Comparison of ENCODE assay signal across 8 cellular contexts in the genomic region with DNA sequence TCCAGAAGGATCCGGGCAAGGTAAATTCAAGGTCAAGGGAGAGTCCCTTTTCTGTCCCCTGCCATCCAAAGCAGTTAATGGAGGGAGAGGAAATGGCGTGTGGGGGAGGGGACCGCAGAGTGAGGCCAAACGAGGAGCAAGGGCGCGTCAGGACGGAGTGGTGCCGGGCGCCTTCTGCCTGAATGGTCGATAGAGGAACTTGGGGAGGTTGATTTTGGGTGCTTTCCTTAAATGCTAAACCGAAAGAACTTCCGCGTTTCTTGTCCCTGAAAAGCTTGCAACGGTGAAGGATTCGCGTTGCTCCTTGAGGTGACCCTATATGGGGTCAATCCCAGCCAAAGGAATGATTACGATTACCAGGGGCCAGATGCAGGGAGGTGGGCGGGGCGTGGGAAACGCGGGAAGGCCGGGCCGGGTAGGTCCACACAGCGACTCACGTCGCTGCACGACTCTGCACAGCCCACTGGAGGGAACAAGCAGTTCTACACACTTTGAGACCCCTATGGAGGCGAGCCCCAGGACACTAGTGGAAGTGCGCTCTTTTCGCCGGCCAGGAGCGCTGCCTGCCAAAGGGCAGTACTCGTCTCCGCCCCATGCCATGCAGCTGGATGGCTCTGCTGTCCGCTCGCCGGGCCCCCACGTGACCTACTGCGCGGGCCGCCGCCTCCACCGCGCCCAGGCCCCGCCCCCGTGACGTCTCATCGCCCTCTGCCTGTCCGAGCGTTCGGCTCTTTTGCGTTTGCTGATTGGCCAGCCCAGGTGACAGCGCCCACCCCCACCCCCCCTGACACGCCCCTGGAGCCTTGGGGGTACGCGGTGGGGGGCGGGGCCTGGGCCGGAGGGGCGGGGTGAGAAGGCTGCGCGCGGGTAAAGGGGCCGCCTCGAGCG. TPM values are rescaled to one million over a fixed set of nuclear protein-coding genes. Genes with fewer than 3 reads are reported as not detected.
DNase-seq lines count a peak whose midpoint lies in the region; ATAC-seq, FAIRE-seq and TF ChIP-seq lines count a peak whose summit lies in the region.

No MANE protein-coding gene starts in this region.

- H3K27me3 ChIP-seq in SU-DHL-6 (ENCODE audit: low read length) = no peaks in the 10 kb centered on the region
- peaks cover 0 to 5% (median 0%) of the 10 kb centered on the region in 9 donors for H3K27me3 ChIP-seq in heart left ventricle

- H3K4me2 ChIP-seq in SU-DHL-6 (ENCODE audit: low read depth, low read length, poor library complexity, severe bottlenecking) = peak overlapping the region; percentile 83

- no peaks in the 10 kb centered on the region for H3K27me3 Mint-ChIP-seq in activated naive CD8-positive, alpha-beta T cell treated with anti-CD3 and anti-CD28 coated beads, Interleukin-2, amount 50 U/mL, for 24 hours
- no peaks in the 10 kb centered on the region for H3K27me3 Mint-ChIP-seq in type B pancreatic cell

- no peaks in the 10 kb centered on the region for H3K79me2 ChIP-seq in SU-DHL-6 (ENCODE audit: insufficient read depth, low read length)

- peaks cover 13% of the 10 kb centered on the region for H3K36me3 Mint-ChIP-seq in activated naive CD8-positive, alpha-beta T cell treated with anti-CD3 and anti-CD28 coated beads, Interleukin-2, amount 50 U/mL, for 24 hours (ENCODE audit: low read depth)
- H3K36me3 Mint-ChIP-seq in type B pancreatic cell = no peaks in the 10 kb centered on the region

- no peaks in the 10 kb centered on the region for H3K36me3 ChIP-seq in SU-DHL-6 (ENCODE audit: low read length)
- H3K36me3 ChIP-seq in heart left ventricle = no peaks in the 10 kb centered on the region

- no peaks in the 10 kb centered on the region for H4K20me1 ChIP-seq in SU-DHL-6 (ENCODE audit: low read depth, low read length)

- peak overlapping the region; percentile 76 for H3K9ac ChIP-seq in SU-DHL-6 (ENCODE audit: low read length)

- peak overlapping the region; percentile 93 for H3K27ac Mint-ChIP-seq in activated naive CD8-positive, alpha-beta T cell treated with anti-CD3 and anti-CD28 coated beads, Interleukin-2, amount 50 U/mL, for 24 hours
- peak overlapping the region; percentile 94 for H3K27ac Mint-ChIP-seq in type B pancreatic cell

- DNase-seq in GM12891 (ENCODE audit: insufficient read length, low spot score) (peak; percentile 68), NCI-H128 (lab: John Stamatoyannopoulos, UW; ENCODE audit: unreplicated experiment) (peak; percentile 69), heart left ventricle (peak; percentile 94 to 96 (median 95)), pons (ENCODE audit: low spot score) (peak; percentile 87), type B pancreatic cell (ENCODE audit: extremely low spot score, unreplicated experiment) (peak; percentile 99)
- DNase-seq in activated naive CD8-positive, alpha-beta T cell treated with anti-CD3 and anti-CD28 coated beads, Interleukin-2, amount 50 U/mL, for 24 hours = peak; percentile 92

- H3K27ac ChIP-seq in SU-DHL-6 (ENCODE audit: low read depth, low read length) (peak overlapping the region; percentile 74), heart left ventricle (peak overlapping the region in 11 of 12 donors; percentile 60 to 88 (median 80))

- peak; percentile 88 for ATAC-seq in HG02763 (IDR thresholded peaks at IDR 0.05; ENCODE audit: unreplicated experiment)
- peak; percentile 53 for ATAC-seq in activated naive CD8-positive, alpha-beta T cell treated with anti-CD3 and anti-CD28 coated beads, Interleukin-2, amount 50 U/mL, for 24 hours
- ATAC-seq in heart left ventricle = peak; percentile 93 to 98 (median 96)

- no peak for TF ChIP-seq CTCF in SU-DHL-6 (IDR thresholded peaks at IDR 0.05; ENCODE audit: insufficient read depth, low read length, poor library complexity, severe bottlenecking)
- TF ChIP-seq CTCF in heart left ventricle (IDR thresholded peaks at IDR 0.05) = no peak
- peak; percentile 15 for TF ChIP-seq CTCF in type B pancreatic cell (conservative IDR thresholded peaks at IDR 0.05)

- no peaks in the 10 kb centered on the region for H3K9me2 ChIP-seq in SU-DHL-6 (replicated peaks; ENCODE audit: insufficient read depth, low read length)

- no peaks in the 10 kb centered on the region for H3K9me3 Mint-ChIP-seq in activated naive CD8-positive, alpha-beta T cell treated with anti-CD3 and anti-CD28 coated beads, Interleukin-2, amount 50 U/mL, for 24 hours
- no peaks in the 10 kb centered on the region for H3K9me3 Mint-ChIP-seq in type B pancreatic cell

- peak; percentile 99 for FAIRE-seq in GM12891 (lab: Jason Lieb, UNC)

- peaks cover 54% of the 10 kb centered on the region for H3K4me1 Mint-ChIP-seq in activated naive CD8-positive, alpha-beta T cell treated with anti-CD3 and anti-CD28 coated beads, Interleukin-2, amount 50 U/mL, for 24 hours
- peaks cover 9% of the 10 kb centered on the region for H3K4me1 Mint-ChIP-seq in type B pancreatic cell (ENCODE audit: unreplicated experiment)

- H3K4me3 Mint-ChIP-seq in activated naive CD8-positive, alpha-beta T cell treated with anti-CD3 and anti-CD28 coated beads, Interleukin-2, amount 50 U/mL, for 24 hours = peak overlapping the region; percentile 87
- H3K4me3 Mint-ChIP-seq in type B pancreatic cell = peak overlapping the region; percentile 96

- WGBS in heart left ventricle, 4 donors = 0 to 37% (median 16%) methylated on average over 34 to 65 of the region's 65 CpGs

- H2AFZ ChIP-seq in SU-DHL-6 (ENCODE audit: low read depth, low read length, severe bottlenecking) = peak overlapping the region; percentile 84

- no peaks in the 10 kb centered on the region for H3K9me3 ChIP-seq in SU-DHL-6 (ENCODE audit: insufficient read depth, low read length)
- no peaks in the 10 kb centered on the region for H3K9me3 ChIP-seq in heart left ventricle

- no peak for TF ChIP-seq POLR2A in GM12891 (IDR thresholded peaks at IDR 0.05; ENCODE audit: low read depth, low read length)
- peak in 1 of 2 donors; percentile 16 for TF ChIP-seq POLR2A in heart left ventricle (IDR thresholded peaks at IDR 0.05)

- peaks cover 0 to 24% (median 0%) of the 10 kb centered on the region in 12 donors for H3K4me1 ChIP-seq in heart left ventricle

- intact Hi-C loops in heart left ventricle (cut with DNase I) = no loop called here

- H3K4me3 ChIP-seq in SU-DHL-6 (ENCODE audit: insufficient read depth, low read length, poor library complexity, severe bottlenecking) (peak overlapping the region; percentile 71), heart left ventricle (peak overlapping the region; percentile 33 to 89 (median 68))

- no peaks in the 10 kb centered on the region for H3F3A ChIP-seq in SU-DHL-6 (ENCODE audit: insufficient read depth)

TF ChIP-seq in GM12891, 5 proteins besides CTCF, POLR2A, EP300 and RAD21:
- TF ChIP-seq POU2F2 (IDR thresholded peaks at IDR 0.05; ENCODE audit: low read depth, low read length) (peak; percentile 27; the same call in 1 of the 2 replicates), POLR2AphosphoS5 (IDR thresholded peaks at IDR 0.05; ENCODE audit: low read depth, low read length) (no peak), PAX5 (IDR thresholded peaks at IDR 0.05; ENCODE audit: insufficient read depth, low read length, severe bottlenecking) (no peak), TAF1 (IDR thresholded peaks at IDR 0.05; ENCODE audit: low read depth, low read length) (peak; percentile 39; the same call in 1 of the 2 replicates), SPI1 (IDR thresholded peaks at IDR 0.05; ENCODE audit: low read depth, low read length) (no peak)

RNA-seq across cellular contexts. Expression of a gene that starts 0.5 kb away (rescaled TPM):
- polyA plus RNA-seq in GM12891 (2012; ENCODE audit: low read depth, missing spikeins) = 12.8 TPM
- total RNA-seq in heart left ventricle = 10 to 100 TPM in 2 of 9 donors, 1 to 10 TPM in 7; 3.3 to 17.1 (median 7.5) TPM
- polyA plus RNA-seq in heart left ventricle = 1 to 10 TPM; 5.0 TPM
- total RNA-seq in type B pancreatic cell (ENCODE audit: low replicate concordance) = 27.2 and 28.2 TPM in 2 replicates

Comparison
In these comparisons a context has a peak if more than half of its experiments do, and no peak if none do; other contexts are left out.
1. Peak in every context shown above with its lines: DNase-seq, ATAC-seq, H3K4me3 ChIP-seq and H3K27ac ChIP-seq.